In genomic region chr6:139981810-139982550, GRCh38 we compare ENCODE assay signal across 8 cellular contexts.
DNase-seq lines count a peak whose midpoint lies in the region; ATAC-seq and TF ChIP-seq lines count a peak whose summit lies in the region.

No MANE protein-coding gene starts in this region.

- H4K20me1 ChIP-seq in osteoblast (ENCODE audit: insufficient read depth, low read length) = no peaks in the 10 kb centered on the region
- H4K20me1 ChIP-seq in OCI-LY7 (ENCODE audit: insufficient read depth, low read length) = no peaks in the 10 kb centered on the region

- H3K4me2 ChIP-seq in osteoblast (ENCODE audit: insufficient read depth, low read length) = peak overlapping the region; percentile 18
- H3K4me2 ChIP-seq in OCI-LY7 (ENCODE audit: low read length) = no peak overlapping the region

- H3K4me1 ChIP-seq in osteoblast (ENCODE audit: insufficient read depth, low read length) (peaks cover 53% of the 10 kb centered on the region), OCI-LY7 (ENCODE audit: insufficient read depth, low read length, poor library complexity, severe bottlenecking) (no peaks in the 10 kb centered on the region)

- intact Hi-C loops in OCI-LY7 (cut with micrococcal nuclease; ENCODE audit: unreplicated experiment) = no loop called here

- H3K36me3 ChIP-seq in osteoblast (ENCODE audit: insufficient read depth, low read length) (no peaks in the 10 kb centered on the region), OCI-LY7 (ENCODE audit: insufficient read depth, low read length) (no peaks in the 10 kb centered on the region)

- H3K4me3 ChIP-seq in epithelial cell of esophagus (ENCODE audit: low read length) (no peak overlapping the region), osteoblast (ENCODE audit: insufficient read depth, low read length) (no peak overlapping the region), OCI-LY7 (ENCODE audit: low read depth, low read length, poor library complexity, severe bottlenecking) (no peak overlapping the region)

- CTCF ChIA-PET in OCI-LY7 (lab: Charles Lee; ENCODE audit: unreplicated experiment) = no interaction called here

- H3K9me2 ChIP-seq in OCI-LY7 (ENCODE audit: insufficient read depth, low read length) = no peaks in the 10 kb centered on the region

- no peaks in the 10 kb centered on the region for H3K9me3 ChIP-seq in osteoblast (ENCODE audit: low read depth, low read length)
- no peaks in the 10 kb centered on the region for H3K9me3 ChIP-seq in OCI-LY7 (ENCODE audit: low read length)

- H3K79me2 ChIP-seq in osteoblast (ENCODE audit: insufficient read depth, low read length) = no peaks in the 10 kb centered on the region
- H3K79me2 ChIP-seq in OCI-LY7 (ENCODE audit: insufficient read depth, low read depth, low read length) = no peaks in the 10 kb centered on the region

- H3K27ac ChIP-seq in osteoblast (ENCODE audit: low read depth, low read length) (peak overlapping the region; percentile 85), OCI-LY7 (ENCODE audit: low read depth, low read length, poor library complexity, severe bottlenecking) (no peak overlapping the region)

- H3K27me3 ChIP-seq in osteoblast (ENCODE audit: insufficient read depth, low read length) = no peaks in the 10 kb centered on the region

- no peak for TF ChIP-seq CTCF in epithelial cell of esophagus (IDR thresholded peaks at IDR 0.05; ENCODE audit: insufficient read depth, low read depth, low read length, missing control alignments)
- TF ChIP-seq CTCF in osteoblast (IDR thresholded peaks at IDR 0.05; ENCODE audit: extremely low read depth, low read depth, low read length) = no peak
- no peak for TF ChIP-seq CTCF in OCI-LY7 (conservative IDR thresholded peaks at IDR 0.05; ENCODE audit: low read length)

- no TSS peak for BruUV-seq in OCI-LY7 (replicated peaks; lab: Mats Ljungman, UMichigan)

- DNase-seq in NCI-H774 (lab: John Stamatoyannopoulos, UW) (peak; percentile 33), epithelial cell of esophagus (ENCODE audit: low read depth) (peak; percentile 32), osteoblast (ENCODE audit: insufficient read length, low spot score, missing footprints) (no peak), OCI-LY7 (ENCODE audit: low spot score) (no peak)
- no peak for DNase-seq in effector CD4-positive, alpha-beta T cell

- POLR2A ChIA-PET in OCI-LY7 (lab: Charles Lee) = no interaction called here

- ATAC-seq in GM21367 (IDR thresholded peaks at IDR 0.05; ENCODE audit: unreplicated experiment) = peak; percentile 47
- no peak for ATAC-seq in HG02571 (IDR thresholded peaks at IDR 0.05; ENCODE audit: unreplicated experiment)
- no peak for ATAC-seq in HG03045 (IDR thresholded peaks at IDR 0.05; ENCODE audit: unreplicated experiment)

- no peak overlapping the region for H2AFZ ChIP-seq in osteoblast (ENCODE audit: low read length)
- H2AFZ ChIP-seq in OCI-LY7 (ENCODE audit: low read length) = no peak overlapping the region

Comparison
In these comparisons a context has a peak if more than half of its experiments do, and no peak if none do; other contexts are left out.
1. DNase-seq: peak in NCI-H774 (single experiment) and epithelial cell of esophagus (single experiment); none in osteoblast (single experiment), OCI-LY7 (single experiment) and effector CD4-positive, alpha-beta T cell (single experiment).